Comparison of ENCODE assay signal across 8 cellular contexts in genomic region chr11:33835143-33835878, GRCh38. TPM values are rescaled to one million over a fixed set of nuclear protein-coding genes. Genes with fewer than 3 reads are reported as not detected.
DNase-seq lines count a peak whose midpoint lies in the region; ATAC-seq and TF ChIP-seq lines count a peak whose summit lies in the region.

No MANE protein-coding gene starts in this region.

- H3K36me3 Mint-ChIP-seq in activated T-helper 17 cell treated with anti-CD3 and anti-CD28 coated beads, Interleukin-2, amount 50 U/mL, for 72 hours (ENCODE audit: low read depth): no peaks in the 10 kb centered on the region

- peak; percentile 42 for TF ChIP-seq CTCF in upper lobe of right lung (IDR thresholded peaks at IDR 0.05)

- no peak overlapping the region for H3K4me3 Mint-ChIP-seq in activated T-helper 17 cell treated with anti-CD3 and anti-CD28 coated beads, Interleukin-2, amount 50 U/mL, for 72 hours

- H3K27me3 ChIP-seq in upper lobe of right lung: no peaks in the 10 kb centered on the region

- H3K9me3 ChIP-seq in upper lobe of right lung: no peaks in the 10 kb centered on the region

- no peak overlapping the region for H3K27ac Mint-ChIP-seq in activated T-helper 17 cell treated with anti-CD3 and anti-CD28 coated beads, Interleukin-2, amount 50 U/mL, for 72 hours

- TF ChIP-seq POLR2A in erythroblast (IDR thresholded peaks at IDR 0.05; ENCODE audit: low read length): no peak

- no peaks in the 10 kb centered on the region for H3K9me3 Mint-ChIP-seq in activated T-helper 17 cell treated with anti-CD3 and anti-CD28 coated beads, Interleukin-2, amount 50 U/mL, for 72 hours

- no peak overlapping the region for H3K4me3 ChIP-seq in upper lobe of right lung

- H3K4me1 ChIP-seq in upper lobe of right lung: no peaks in the 10 kb centered on the region

- H3K27me3 Mint-ChIP-seq in activated T-helper 17 cell treated with anti-CD3 and anti-CD28 coated beads, Interleukin-2, amount 50 U/mL, for 72 hours: peaks cover 34% of the 10 kb centered on the region

- H3K4me1 Mint-ChIP-seq in activated T-helper 17 cell treated with anti-CD3 and anti-CD28 coated beads, Interleukin-2, amount 50 U/mL, for 72 hours: no peaks in the 10 kb centered on the region

- ATAC-seq in upper lobe of right lung (no peak), HG03196 (IDR thresholded peaks at IDR 0.05; ENCODE audit: unreplicated experiment) (no peak)
- ATAC-seq in activated T-helper 17 cell treated with anti-CD3 and anti-CD28 coated beads, Interleukin-2, amount 50 U/mL, for 72 hours (replicated peaks): no peak

- H3K36me3 ChIP-seq in upper lobe of right lung: no peaks in the 10 kb centered on the region

- intact Hi-C loops in upper lobe of right lung (cut with DNase I): no loop called here

- H3K27ac ChIP-seq in upper lobe of right lung: no peak overlapping the region

- DNase-seq in SIG-M5 treated with dmso at 0.1 percent for 504 hours (lab: John Stamatoyannopoulos, UW; ENCODE audit: unreplicated experiment) (peak; percentile 34), SIG-M5 (lab: John Stamatoyannopoulos, UW) (no peak), NCI-H748 (lab: John Stamatoyannopoulos, UW; ENCODE audit: unreplicated experiment) (peak; percentile 46), erythroblast (lab: John Stamatoyannopoulos, UW) (peak; percentile 59 to 71), upper lobe of right lung (no peak), T-helper 9 cell (no peak)

RNA-seq across cellular contexts. Expression of gene LMO2, which starts 56.6 kb away (rescaled TPM):
- 65.1 TPM for total RNA-seq in upper lobe of right lung
- total RNA-seq in activated T-helper 17 cell treated with anti-CD3 and anti-CD28 coated beads, Interleukin-2, amount 50 U/mL, for 72 hours: not detected

Comparison
In these comparisons a context has a peak if more than half of its experiments do, and no peak if none do; other contexts are left out.
1. DNase-seq: peak in SIG-M5 treated with dmso at 0.1 percent for 504 hours (single experiment), NCI-H748 (single experiment) and erythroblast (2 of 2); none in SIG-M5 (single experiment), upper lobe of right lung (single experiment) and T-helper 9 cell (single experiment).
2. RNA of gene LMO2, which starts 56.6 kb away (total RNA-seq): 65.1 TPM in upper lobe of right lung (single experiment); not detected in activated T-helper 17 cell treated with anti-CD3 and anti-CD28 coated beads, Interleukin-2, amount 50 U/mL, for 72 hours; every median in the first group is over 10 times any median in the second.